15 cellular contexts compared by ENCODE assay signal in the genomic region with DNA sequence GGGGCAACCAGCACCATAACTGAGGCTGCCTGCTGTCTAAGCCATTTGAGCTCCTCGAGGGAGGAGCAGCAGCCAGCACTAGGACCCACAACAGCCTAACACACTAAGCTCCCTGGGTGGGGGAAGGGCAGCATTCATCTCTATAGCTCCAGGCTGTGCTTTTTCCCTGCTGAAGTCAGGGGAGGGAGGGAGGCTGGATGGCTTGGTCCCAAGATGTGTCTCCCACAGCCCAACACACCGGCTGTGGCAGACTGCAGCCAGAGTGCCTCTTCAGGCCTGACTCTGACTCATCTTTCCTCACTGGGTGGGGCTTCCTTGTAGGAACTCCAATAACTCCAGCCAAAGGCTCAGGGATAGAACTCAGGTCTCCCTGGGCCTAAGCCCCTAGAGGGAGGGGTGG.
"Had no signal": no experiment of that assay in that cellular context is flagged by ENCODE, and none has a peak within 500 bp of the region (broad histone marks: within the 10 kb centered on the region; RNA-seq: fewer than 3 reads in every experiment).

No MANE protein-coding gene starts in this region.

- H3K27me3 ChIP-seq: esophagus muscularis mucosa, hepatocyte, suprapubic skin, transverse colon, uterus had no signal

- H3K9me3 ChIP-seq: suprapubic skin, uterus had no signal

- H3K36me3 ChIP-seq: esophagus muscularis mucosa, suprapubic skin, transverse colon, uterus had no signal

- H3K4me1 ChIP-seq: esophagus muscularis mucosa, parathyroid adenoma, suprapubic skin, transverse colon, uterus had no signal

- H3K27ac ChIP-seq: esophagus muscularis mucosa, hepatocyte, parathyroid adenoma, suprapubic skin, transverse colon, uterus, VCaP had no signal

- ATAC-seq: left ventricle myocardium superior; naive thymus-derived CD8-positive, alpha-beta T cell; sciatic nerve; stimulated activated naive CD8-positive, alpha-beta T cell treated with anti-CD3 and anti-CD28 coated beads, Interleukin-15, amount 100 ng/mL, for 72 hours had no signal

- H3K4me3 ChIP-seq: esophagus muscularis mucosa, hepatocyte, smooth muscle cell, suprapubic skin, transverse colon, uterus had no signal

- DNase-seq: activated CD4-positive, alpha-beta T cell treated with anti-CD3 and anti-CD28 coated beads, Interleukin-2, amount 50 U/mL, for 48 hours; effector CD8-positive, alpha-beta T cell; left ventricle myocardium superior; naive thymus-derived CD8-positive, alpha-beta T cell; stimulated activated CD4-positive, alpha-beta T cell treated with anti-CD3 and anti-CD28 coated beads, Interleukin-4, amount 100 ng/mL, for 1 hour; stimulated activated naive CD8-positive, alpha-beta T cell treated with anti-CD3 and anti-CD28 coated beads, Interleukin-15, amount 100 ng/mL, for 72 hours; transverse colon; uterus had no signal
